ENCODE assay signal across 11 cellular contexts in genomic region chr22:47328550-47329243, GRCh38.
DNase-seq lines count a peak whose midpoint lies in the region; ATAC-seq and TF ChIP-seq lines count a peak whose summit lies in the region.
"Had no signal": no experiment of that assay in that cellular context is flagged by ENCODE, and none has a peak within 500 bp of the region (broad histone marks: within the 10 kb centered on the region; RNA-seq: fewer than 3 reads in every experiment).

No MANE protein-coding gene starts in this region.

- H3K4me3 ChIP-seq in foreskin fibroblast (ENCODE audit: low read depth in 1 of 2, low read length in 2 of 2) (no peak overlapping the region), aorta (ENCODE audit: low read length in 2 of 2) (no peak overlapping the region)
- H3K4me3 ChIP-seq: gastrocnemius medialis had no signal

- H3K27me3 ChIP-seq in aorta (ENCODE audit: control insufficient read depth in 1 of 2, insufficient read depth in 2 of 2, low read length in 1 of 2): no peaks in the 10 kb centered on the region

- no peaks in the 10 kb centered on the region for H3K36me3 ChIP-seq in aorta (ENCODE audit: control insufficient read depth in 1 of 2, insufficient read depth in 2 of 2, low read length in 1 of 2)
- H3K36me3 ChIP-seq: gastrocnemius medialis had no signal

- peaks cover 5% of the 10 kb centered on the region for H3K9me3 ChIP-seq in aorta (ENCODE audit: control insufficient read depth, low read length)
- H3K9me3 ChIP-seq: gastrocnemius medialis had no signal

- ATAC-seq in left cardiac atrium (peak in 1 of 2 donors; percentile 94), Right ventricle myocardium inferior (no peak), aorta (ENCODE audit: low FRiP score) (peak; percentile 63), GM21381 (IDR thresholded peaks at IDR 0.05; ENCODE audit: unreplicated experiment) (no peak)
- ATAC-seq: naive thymus-derived CD4-positive, alpha-beta T cell had no signal

- H3K27ac ChIP-seq in aorta (ENCODE audit: low read depth in 1 of 2, low read length in 2 of 2): no peak overlapping the region
- H3K27ac ChIP-seq: C4-2B, gastrocnemius medialis had no signal

- DNase-seq in left cardiac atrium (peak; percentile 57), Right ventricle myocardium inferior (ENCODE audit: missing footprints) (no peak), T1000 (lab: John Stamatoyannopoulos, UW) (peak; percentile 78), foreskin fibroblast (peak; percentile 96 to 97), aorta (no peak), hypothalamus (lab: John Stamatoyannopoulos, UW) (no peak), GM19238 (ENCODE audit: insufficient read length, low spot score) (no peak)
- DNase-seq: gastrocnemius medialis; naive thymus-derived CD4-positive, alpha-beta T cell had no signal

- 34 to 47% methylated on average over 10 of the region's 10 CpGs for WGBS in aorta, 2 donors

- TF ChIP-seq CTCF in foreskin fibroblast (IDR thresholded peaks at IDR 0.05; ENCODE audit: low read depth, low read length): no peak

- H3K4me1 ChIP-seq in aorta (ENCODE audit: control insufficient read depth in 1 of 2, insufficient read depth in 2 of 2, low read length in 2 of 2): no peaks in the 10 kb centered on the region
- H3K4me1 ChIP-seq: gastrocnemius medialis had no signal

- intact Hi-C loops in left cardiac atrium (cut with DNase I): no loop called here
- intact Hi-C loops in Right ventricle myocardium inferior (cut with DNase I): no loop called here
- intact Hi-C loops in aorta (cut with DNase I): no loop called here

Comparison
In these comparisons a context has a peak if more than half of its experiments do, and no peak if none do; other contexts are left out.
1. DNase-seq: peak in left cardiac atrium (single experiment), T1000 (single experiment) and foreskin fibroblast (2 of 2); none in Right ventricle myocardium inferior (single experiment), aorta (0 of 2), hypothalamus (0 of 51) and GM19238 (single experiment).